Comparison of ENCODE assay signal across 32 cellular contexts in the genomic region with DNA sequence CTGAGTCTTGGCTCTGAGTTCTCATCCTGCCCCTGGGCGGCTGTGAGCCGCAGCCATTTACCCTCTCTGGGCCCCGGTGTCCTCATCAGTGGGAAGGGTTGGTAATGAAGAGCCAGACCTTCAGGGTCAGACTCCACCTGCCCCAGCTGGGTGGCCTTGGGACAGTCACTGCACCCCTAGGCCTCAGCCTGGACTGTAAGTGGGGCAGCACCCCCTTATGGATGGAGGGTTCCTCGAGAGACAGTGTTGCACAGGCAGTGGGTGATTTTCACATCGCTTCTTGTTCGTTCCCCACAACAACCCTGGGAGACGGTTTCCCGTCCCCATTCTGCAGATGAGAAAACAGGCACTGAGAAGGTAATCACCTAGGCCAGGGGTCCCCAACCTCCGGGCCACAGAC.
DNase-seq lines count a peak whose midpoint lies in the region; ATAC-seq, FAIRE-seq and TF ChIP-seq lines count a peak whose summit lies in the region.
"Had no signal": no experiment of that assay in that cellular context is flagged by ENCODE, and none has a peak within 500 bp of the region (broad histone marks: within the 10 kb centered on the region; RNA-seq: fewer than 3 reads in every experiment).

No MANE protein-coding gene starts in this region.

- no peak for DNase-seq in activated T-helper 1 cell treated with anti-CD3 and anti-CD28 coated beads, Interleukin-12 subunit alpha, Interleukin-12 subunit beta, Interleukin-2, Interleukin-4 antibody, amounts not matched to agents 30 ng/mL and 10 ng/mL and 1 ng/mL, durations not matched to agents 14 hours and 24 hours and 36 hours (ENCODE audit: low spot score)
- peak; percentile 66 for DNase-seq in spleen
- no peak for DNase-seq in urothelium cell line (ENCODE audit: low spot score)
- no peak for DNase-seq in prostate gland (ENCODE audit: low spot score)
- DNase-seq: activated CD4-positive, alpha-beta memory T cell treated with anti-CD3 and anti-CD28 coated beads, Interleukin-2, amount 10 ng/mL, durations not matched to agents 7 days and 5 days; activated CD4-positive, alpha-beta T cell treated with anti-CD3 and anti-CD28 coated beads for 1 hour; activated CD8-positive, alpha-beta memory T cell treated with anti-CD3 and anti-CD28 coated beads, Interleukin-2, amount 50 U/mL, for 48 hours; activated naive CD4-positive, alpha-beta T cell treated with anti-CD3 and anti-CD28 coated beads, Interleukin-2, amount 50 U/mL, for 16 hours; amygdala; cortex of kidney; hypothalamus; immature natural killer cell; KBM-7; midbrain; NCI-H2029 treated with DMSO at 0.1 percent for 48 hours; NCI-H748 treated with DMSO at 0.1 percent for 48 hours; stimulated activated CD4-positive, alpha-beta T cell treated with anti-CD3 and anti-CD28 coated beads, Interleukin-4, amount 100 ng/mL, for 24 hours; T-helper 1 cell had no signal

- no peak for FAIRE-seq in urothelium cell line (lab: Jason Lieb, UNC)
- FAIRE-seq: G401.6, H54, pancreas had no signal

- intact Hi-C loops in activated T-helper 1 cell treated with anti-CD3 and anti-CD28 coated beads, Interleukin-12 subunit alpha, Interleukin-12 subunit beta, Interleukin-2, Interleukin-4 antibody, amounts not matched to agents 30 ng/mL and 10 ng/mL and 1 ng/mL, durations not matched to agents 14 hours and 24 hours and 36 hours (cut with micrococcal nuclease): no loop called here
- intact Hi-C loops in spleen (cut with DNase I; ENCODE audit: low total_unique reads) (no loop called here), prostate gland (cut with DNase I) (no loop called here)

- no peak overlapping the region for H3K4me3 Mint-ChIP-seq in activated T-helper 1 cell treated with anti-CD3 and anti-CD28 coated beads, Interleukin-12 subunit alpha, Interleukin-12 subunit beta, Interleukin-2, Interleukin-4 antibody, amounts not matched to agents 30 ng/mL and 10 ng/mL and 1 ng/mL, durations not matched to agents 14 hours and 24 hours and 36 hours
- H3K4me3 Mint-ChIP-seq: activated CD4-positive, alpha-beta memory T cell treated with anti-CD3 and anti-CD28 coated beads, Interleukin-2, amount 10 ng/mL, durations not matched to agents 7 days and 5 days; activated T-helper 17 cell treated with anti-CD3 and anti-CD28 coated beads, Interleukin-2, amount 50 U/mL, for 72 hours; immature natural killer cell; nephron; stimulated activated effector memory CD8-positive, alpha-beta T cell treated with anti-CD3 and anti-CD28 coated beads, Interleukin-12 subunit alpha, Interleukin-12 subunit beta, amount 100 ng/mL, for 72 hours had no signal

- no peak overlapping the region for H3K9ac ChIP-seq in BLaER1

- H3K36me3 ChIP-seq in BLaER1: no peaks in the 10 kb centered on the region
- no peaks in the 10 kb centered on the region for H3K36me3 ChIP-seq in spleen
- no peaks in the 10 kb centered on the region for H3K36me3 ChIP-seq in prostate gland
- H3K36me3 ChIP-seq: breast epithelium, pancreas, right lobe of liver had no signal

- WGBS in spleen, 5 donors: 89 to 95% (median 93%) methylated on average over 9 of the region's 9 CpGs
- WGBS in prostate gland: 94% methylated on average over 9 of the region's 9 CpGs

- H3K36me3 Mint-ChIP-seq in activated T-helper 1 cell treated with anti-CD3 and anti-CD28 coated beads, Interleukin-12 subunit alpha, Interleukin-12 subunit beta, Interleukin-2, Interleukin-4 antibody, amounts not matched to agents 30 ng/mL and 10 ng/mL and 1 ng/mL, durations not matched to agents 14 hours and 24 hours and 36 hours (ENCODE audit: low read depth): no peaks in the 10 kb centered on the region
- H3K36me3 Mint-ChIP-seq: stimulated activated effector memory CD8-positive, alpha-beta T cell treated with anti-CD3 and anti-CD28 coated beads, Interleukin-12 subunit alpha, Interleukin-12 subunit beta, amount 100 ng/mL, for 72 hours had no signal

- H3K4me1 ChIP-seq in BLaER1 (peaks cover 58% of the 10 kb centered on the region), spleen (peaks cover 44 to 71% (median 56%) of the 10 kb centered on the region in 6 donors), prostate gland (replicated peaks) (no peaks in the 10 kb centered on the region)
- H3K4me1 ChIP-seq: breast epithelium had no signal

- no peak overlapping the region for H3K4me3 ChIP-seq in BLaER1
- no peak overlapping the region for H3K4me3 ChIP-seq in spleen
- no peak overlapping the region for H3K4me3 ChIP-seq in prostate gland
- H3K4me3 ChIP-seq: breast epithelium, gastroesophageal sphincter, pancreas, right lobe of liver had no signal

- no peaks in the 10 kb centered on the region for H3K9me3 ChIP-seq in BLaER1
- H3K9me3 ChIP-seq in spleen: no peaks in the 10 kb centered on the region
- H3K9me3 ChIP-seq in prostate gland: no peaks in the 10 kb centered on the region
- H3K9me3 ChIP-seq: breast epithelium, gastroesophageal sphincter, pancreas, right lobe of liver had no signal

- H3K27me3 Mint-ChIP-seq in activated T-helper 1 cell treated with anti-CD3 and anti-CD28 coated beads, Interleukin-12 subunit alpha, Interleukin-12 subunit beta, Interleukin-2, Interleukin-4 antibody, amounts not matched to agents 30 ng/mL and 10 ng/mL and 1 ng/mL, durations not matched to agents 14 hours and 24 hours and 36 hours (ENCODE audit: insufficient read depth): peaks cover 12% of the 10 kb centered on the region
- H3K27me3 Mint-ChIP-seq: activated CD4-positive, alpha-beta memory T cell treated with anti-CD3 and anti-CD28 coated beads, Interleukin-2, amount 10 ng/mL, durations not matched to agents 7 days and 5 days; B cell had no signal

- no peak for TF ChIP-seq POLR2A in spleen (IDR thresholded peaks at IDR 0.05)
- no peak for TF ChIP-seq POLR2A in prostate gland (IDR thresholded peaks at IDR 0.05)

- no peak for ATAC-seq in HG02759 (IDR thresholded peaks at IDR 0.05; ENCODE audit: unreplicated experiment)
- ATAC-seq: activated T-helper 17 cell treated with anti-CD3 and anti-CD28 coated beads, Interleukin-2, amount 50 U/mL, for 72 hours; left lobe of liver; stimulated activated effector memory CD8-positive, alpha-beta T cell treated with anti-CD3 and anti-CD28 coated beads, Interleukin-12 subunit alpha, Interleukin-12 subunit beta, amount 100 ng/mL, for 72 hours had no signal

- H3K27ac ChIP-seq in BLaER1 (no peak overlapping the region), layer of hippocampus (ENCODE audit: low read depth, low read length) (peak overlapping the region; percentile 81), spleen (peak overlapping the region in 5 of 8 donors; percentile 13 to 82 (median 71)), prostate gland (no peak overlapping the region)
- H3K27ac ChIP-seq: pancreas, right lobe of liver had no signal

- H3K4me1 Mint-ChIP-seq in activated T-helper 1 cell treated with anti-CD3 and anti-CD28 coated beads, Interleukin-12 subunit alpha, Interleukin-12 subunit beta, Interleukin-2, Interleukin-4 antibody, amounts not matched to agents 30 ng/mL and 10 ng/mL and 1 ng/mL, durations not matched to agents 14 hours and 24 hours and 36 hours (ENCODE audit: low read depth): peaks cover 26% of the 10 kb centered on the region

- H3K9me3 Mint-ChIP-seq in activated T-helper 1 cell treated with anti-CD3 and anti-CD28 coated beads, Interleukin-12 subunit alpha, Interleukin-12 subunit beta, Interleukin-2, Interleukin-4 antibody, amounts not matched to agents 30 ng/mL and 10 ng/mL and 1 ng/mL, durations not matched to agents 14 hours and 24 hours and 36 hours: no peaks in the 10 kb centered on the region
- H3K9me3 Mint-ChIP-seq: activated CD4-positive, alpha-beta memory T cell treated with anti-CD3 and anti-CD28 coated beads, Interleukin-2, amount 10 ng/mL, durations not matched to agents 7 days and 5 days; activated T-helper 17 cell treated with anti-CD3 and anti-CD28 coated beads, Interleukin-2, amount 50 U/mL, for 72 hours; immature natural killer cell; nephron; stimulated activated effector memory CD8-positive, alpha-beta T cell treated with anti-CD3 and anti-CD28 coated beads, Interleukin-12 subunit alpha, Interleukin-12 subunit beta, amount 100 ng/mL, for 72 hours had no signal

- H3K27me3 ChIP-seq in BLaER1 (peaks cover 17% of the 10 kb centered on the region; the same call in 1 of the 2 replicates), layer of hippocampus (ENCODE audit: control insufficient read depth, insufficient read depth, low read length) (no peaks in the 10 kb centered on the region), spleen (replicated peaks in 1 of 7) (peaks cover 0 to 23% (median 0%) of the 10 kb centered on the region in 7 donors), prostate gland (replicated peaks; ENCODE audit: insufficient read depth) (no peaks in the 10 kb centered on the region)
- H3K27me3 ChIP-seq: breast epithelium, gastroesophageal sphincter, pancreas, right lobe of liver had no signal

- TF ChIP-seq CTCF in spleen (IDR thresholded peaks at IDR 0.05 in 8 of 11, conservative IDR thresholded peaks at IDR 0.05 in 3 of 11) (no peak), prostate gland (IDR thresholded peaks at IDR 0.05) (no peak)

- peak overlapping the region; percentile 91 for H3K4me2 ChIP-seq in BLaER1

- peaks cover 56% of the 10 kb centered on the region for H4K20me1 ChIP-seq in BLaER1

- peak overlapping the region; percentile 66 for H3K27ac Mint-ChIP-seq in activated T-helper 1 cell treated with anti-CD3 and anti-CD28 coated beads, Interleukin-12 subunit alpha, Interleukin-12 subunit beta, Interleukin-2, Interleukin-4 antibody, amounts not matched to agents 30 ng/mL and 10 ng/mL and 1 ng/mL, durations not matched to agents 14 hours and 24 hours and 36 hours
- H3K27ac Mint-ChIP-seq: activated CD4-positive, alpha-beta memory T cell treated with anti-CD3 and anti-CD28 coated beads, Interleukin-2, amount 10 ng/mL, durations not matched to agents 7 days and 5 days; activated T-helper 17 cell treated with anti-CD3 and anti-CD28 coated beads, Interleukin-2, amount 50 U/mL, for 72 hours; stimulated activated effector memory CD8-positive, alpha-beta T cell treated with anti-CD3 and anti-CD28 coated beads, Interleukin-12 subunit alpha, Interleukin-12 subunit beta, amount 100 ng/mL, for 72 hours had no signal

Comparison
In these comparisons a context has a peak if more than half of its experiments do, and no peak if none do; other contexts are left out.
1. H3K27ac ChIP-seq: peak in layer of hippocampus (single experiment) and spleen (5 of 8); none in BLaER1 (single experiment) and prostate gland (0 of 2).